ENCODE assay signal across 33 cellular contexts in genomic region chr7:50431906-50432305, GRCh38.
"Had no signal": no experiment of that assay in that cellular context is flagged by ENCODE, and none has a peak within 500 bp of the region (broad histone marks: within the 10 kb centered on the region; RNA-seq: fewer than 3 reads in every experiment).

No MANE protein-coding gene starts in this region.

- H3K27ac ChIP-seq: KMS-11 had no signal

- H3K27me3 ChIP-seq: MG63 had no signal

- H3K4me3 ChIP-seq: MG63 had no signal

- H3K9me3 ChIP-seq: MG63 had no signal

- H3K36me3 ChIP-seq: MG63 had no signal

- DNase-seq: Karpas-422, Kasumi-1, KG1, MM.1S, MV-4-11, NCI-H1048, NCI-H1092, NCI-H1092 treated with DMSO at 0.1 percent for 48 hours, NCI-H1105, NCI-H1105 treated with DMSO at 0.1 percent for 48 hours, NCI-H1417, NCI-H1417 treated with DMSO at 0.1 percent for 48 hours, NCI-H1436, NCI-H1436 treated with DMSO at 0.1 percent for 48 hours, NCI-H146, NCI-H1694, NCI-H1694 treated with DMSO at 0.1 percent for 48 hours, NCI-H187, NCI-H187 treated with DMSO at 0.1 percent for 48 hours, NCI-H1930, NCI-H2029, NCI-H2029 treated with DMSO at 0.1 percent for 48 hours, NCI-H2081, NCI-H2081 treated with DMSO at 0.1 percent for 48 hours, NCI-H2107, NCI-H2171, NCI-H2171 treated with DMSO at 0.1 percent for 48 hours, NCI-H226, NCI-H345, NCI-H510A, NCI-H510A treated with DMSO at 0.1 percent for 48 hours had no signal

- H3K9ac ChIP-seq: KMS-11 had no signal

- H3K4me2 ChIP-seq: KMS-11 had no signal
